In genomic region chr17:7834891-7835817, GRCh38 we compare ENCODE assay signal across 2 cellular contexts.
TF ChIP-seq lines count a peak whose summit lies in the region.

No MANE protein-coding gene starts in this region.

TF ChIP-seq in Ishikawa, 13 proteins besides CTCF, POLR2A, EP300 and RAD21:
- TF ChIP-seq NFIC (IDR thresholded peaks at IDR 0.05) (no peak), EGR1 (IDR thresholded peaks at IDR 0.05) (no peak), CEBPB (IDR thresholded peaks at IDR 0.05) (no peak), TAF1 (IDR thresholded peaks at IDR 0.05; ENCODE audit: low read depth) (no peak; the same call in 1 of the 2 replicates), ZBTB7A (IDR thresholded peaks at IDR 0.05; ENCODE audit: low read depth) (peak; percentile 85; the same call in 1 of the 2 replicates), TCF12 (IDR thresholded peaks at IDR 0.05; ENCODE audit: low read depth) (peak; percentile 74), TEAD4 (IDR thresholded peaks at IDR 0.05) (no peak), CREB1 (IDR thresholded peaks at IDR 0.05; ENCODE audit: low read depth) (peak; percentile 60; the same call in 1 of the 2 replicates), USF1 (IDR thresholded peaks at IDR 0.05) (peak; percentile 65), FOXM1 (IDR thresholded peaks at IDR 0.05; ENCODE audit: borderline replicate concordance, low read depth) (no peak), YY1 (IDR thresholded peaks at IDR 0.05; ENCODE audit: low read depth) (0 out of 2 replicates have a peak, but pooled peaks have one; percentile 25)
- TF ChIP-seq, protein P1, sequence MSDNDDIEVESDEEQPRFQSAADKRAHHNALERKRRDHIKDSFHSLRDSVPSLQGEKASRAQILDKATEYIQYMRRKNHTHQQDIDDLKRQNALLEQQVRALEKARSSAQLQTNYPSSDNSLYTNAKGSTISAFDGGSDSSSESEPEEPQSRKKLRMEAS (IDR thresholded peaks at IDR 0.05): peak; percentile 90
- TF ChIP-seq, protein P2, sequence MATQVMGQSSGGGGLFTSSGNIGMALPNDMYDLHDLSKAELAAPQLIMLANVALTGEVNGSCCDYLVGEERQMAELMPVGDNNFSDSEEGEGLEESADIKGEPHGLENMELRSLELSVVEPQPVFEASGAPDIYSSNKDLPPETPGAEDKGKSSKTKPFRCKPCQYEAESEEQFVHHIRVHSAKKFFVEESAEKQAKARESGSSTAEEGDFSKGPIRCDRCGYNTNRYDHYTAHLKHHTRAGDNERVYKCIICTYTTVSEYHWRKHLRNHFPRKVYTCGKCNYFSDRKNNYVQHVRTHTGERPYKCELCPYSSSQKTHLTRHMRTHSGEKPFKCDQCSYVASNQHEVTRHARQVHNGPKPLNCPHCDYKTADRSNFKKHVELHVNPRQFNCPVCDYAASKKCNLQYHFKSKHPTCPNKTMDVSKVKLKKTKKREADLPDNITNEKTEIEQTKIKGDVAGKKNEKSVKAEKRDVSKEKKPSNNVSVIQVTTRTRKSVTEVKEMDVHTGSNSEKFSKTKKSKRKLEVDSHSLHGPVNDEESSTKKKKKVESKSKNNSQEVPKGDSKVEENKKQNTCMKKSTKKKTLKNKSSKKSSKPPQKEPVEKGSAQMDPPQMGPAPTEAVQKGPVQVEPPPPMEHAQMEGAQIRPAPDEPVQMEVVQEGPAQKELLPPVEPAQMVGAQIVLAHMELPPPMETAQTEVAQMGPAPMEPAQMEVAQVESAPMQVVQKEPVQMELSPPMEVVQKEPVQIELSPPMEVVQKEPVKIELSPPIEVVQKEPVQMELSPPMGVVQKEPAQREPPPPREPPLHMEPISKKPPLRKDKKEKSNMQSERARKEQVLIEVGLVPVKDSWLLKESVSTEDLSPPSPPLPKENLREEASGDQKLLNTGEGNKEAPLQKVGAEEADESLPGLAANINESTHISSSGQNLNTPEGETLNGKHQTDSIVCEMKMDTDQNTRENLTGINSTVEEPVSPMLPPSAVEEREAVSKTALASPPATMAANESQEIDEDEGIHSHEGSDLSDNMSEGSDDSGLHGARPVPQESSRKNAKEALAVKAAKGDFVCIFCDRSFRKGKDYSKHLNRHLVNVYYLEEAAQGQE (IDR thresholded peaks at IDR 0.05; ENCODE audit: low read depth): no peak

TF ChIP-seq in endothelial cell of umbilical vein, 7 proteins besides CTCF, POLR2A, EP300 and RAD21:
- TF ChIP-seq, protein P1 (IDR thresholded peaks at IDR 0.05; ENCODE audit: insufficient read depth, insufficient read length): peak; percentile 88
- no peak for TF ChIP-seq FOS (IDR thresholded peaks at IDR 0.05; ENCODE audit: borderline replicate concordance, insufficient read depth, low read length)
- peak; percentile 80 for TF ChIP-seq MYC (IDR thresholded peaks at IDR 0.05; ENCODE audit: low read depth, low read length)
- TF ChIP-seq POLR2AphosphoS5 (IDR thresholded peaks at IDR 0.05; ENCODE audit: insufficient read depth, low read depth, low read length): peak; percentile 58
TF ChIP-seq in endothelial cell of umbilical vein: peak in this region for 3.
